In genomic region chr3:48555949-48556795, GRCh38 we compare ENCODE assay signal across 1 cellular context.
TF ChIP-seq lines count a peak whose summit lies in the region.

No MANE protein-coding gene starts in this region.

TF ChIP-seq in K562, 482 proteins besides CTCF, POLR2A, EP300 and RAD21:
- TF ChIP-seq ZNF695 (CRISPR knock-in tag; IDR thresholded peaks at IDR 0.05) (no peak), ADNP (tag; IDR thresholded peaks at IDR 0.05) (peak; percentile 47; the same call in 1 of the 2 replicates), BCOR (IDR thresholded peaks at IDR 0.05) (peak; percentile 81), RFX5 (IDR thresholded peaks at IDR 0.05; ENCODE audit: low read depth, low read length) (no peak), ZC3H4 (CRISPR knock-in tag; IDR thresholded peaks at IDR 0.05; ENCODE audit: borderline replicate concordance) (no peak), KDM5B (IDR thresholded peaks at IDR 0.05; ENCODE audit: insufficient replicate concordance, low read depth, low read length) (peak; percentile 70), PHTF2 (CRISPR knock-in tag; IDR thresholded peaks at IDR 0.05) (no peak), RBM25 (IDR thresholded peaks at IDR 0.05; ENCODE audit: low read depth, low read length, severe bottlenecking) (peak; percentile 77), SRF (CRISPR knock-in tag; IDR thresholded peaks at IDR 0.05) (no peak), RREB1 (CRISPR knock-in tag; IDR thresholded peaks at IDR 0.05) (no peak), MAZ (CRISPR knock-in tag; conservative IDR thresholded peaks at IDR 0.05 in 1 of 2, IDR thresholded peaks at IDR 0.05 in 1 of 2) (0 out of 4 replicates have a peak, but pooled peaks of 1 of the 2 experiments have one; percentile 13), SMARCA5 (IDR thresholded peaks at IDR 0.05) (peak; percentile 33; the same call in 1 of the 2 replicates), POLR2G (IDR thresholded peaks at IDR 0.05; ENCODE audit: low read depth, low read length) (no peak; the same call in 1 of the 2 replicates), RBBP5 (IDR thresholded peaks at IDR 0.05; ENCODE audit: borderline replicate concordance, insufficient read depth, low read length, poor library complexity, severe bottlenecking) (no peak), UBTF (IDR thresholded peaks at IDR 0.05; ENCODE audit: borderline replicate concordance in 1 of 2, low read depth in 2 of 2, low read length in 2 of 2) (no peak), MAFK (IDR thresholded peaks at IDR 0.05; ENCODE audit: low read length) (no peak), TBL1XR1 (IDR thresholded peaks at IDR 0.05; ENCODE audit: low read length in 2 of 2) (no peak), ZNF253 (CRISPR knock-in tag; conservative IDR thresholded peaks at IDR 0.05) (no peak), PHF8 (IDR thresholded peaks at IDR 0.05; ENCODE audit: borderline replicate concordance, low read length) (peak; percentile 37; the same call in 1 of the 2 replicates), CREBBP (IDR thresholded peaks at IDR 0.05; ENCODE audit: low read depth, low read length) (no peak), ZBED1 (IDR thresholded peaks at IDR 0.05) (no peak), CREB1 (IDR thresholded peaks at IDR 0.05) (no peak), CREB1 (CRISPR knock-in tag; IDR thresholded peaks at IDR 0.05) (no peak), ZNF431 (CRISPR knock-in tag; IDR thresholded peaks at IDR 0.05) (no peak), ZFP36 (IDR thresholded peaks at IDR 0.05; ENCODE audit: low read depth, low read length, partially characterized antibody) (peak; percentile 73), ZBTB7A (IDR thresholded peaks at IDR 0.05; ENCODE audit: borderline replicate concordance, control insufficient read depth, low read depth, low read length) (peak; percentile 47; the same call in 1 of the 2 replicates), MITF (IDR thresholded peaks at IDR 0.05) (no peak), DACH1 (IDR thresholded peaks at IDR 0.05; ENCODE audit: partially characterized antibody) (no peak), ZNF609 (CRISPR knock-in tag; IDR thresholded peaks at IDR 0.05; ENCODE audit: borderline replicate concordance) (no peak), CREB5 (CRISPR knock-in tag; IDR thresholded peaks at IDR 0.05) (no peak), KDM1A (IDR thresholded peaks at IDR 0.05) (peak in 1 of 2 experiments; percentile 41; a peak in 2 of 4 replicates), CHD1 (IDR thresholded peaks at IDR 0.05; ENCODE audit: low read length) (peak; percentile 57), KDM2B (CRISPR knock-in tag; IDR thresholded peaks at IDR 0.05) (no peak), ARID3A (IDR thresholded peaks at IDR 0.05; ENCODE audit: borderline replicate concordance, low read depth, low read length) (no peak), ZNF398 (CRISPR knock-in tag; IDR thresholded peaks at IDR 0.05) (no peak)
